ENCODE assay signal across 21 cellular contexts in genomic region chr19:21321134-21321533, GRCh38. TPM values are rescaled to one million over a fixed set of nuclear protein-coding genes. Genes with fewer than 3 reads are reported as not detected.
A peak's percentile ranks its signal among the peaks of the same experiment; 100 is the strongest.
DNase-seq lines count a peak whose midpoint lies in the region; ATAC-seq and TF ChIP-seq lines count a peak whose summit lies in the region.
"Had no signal": no experiment of that assay in that cellular context is flagged by ENCODE, and none has a peak within 500 bp of the region (broad histone marks: within the 10 kb centered on the region; RNA-seq: fewer than 3 reads in every experiment).

No MANE protein-coding gene starts in this region.

- TF ChIP-seq CTCF in GM23338 (conservative IDR thresholded peaks at IDR 0.05; ENCODE audit: low read depth in 2 of 2): no peak
- no peak for TF ChIP-seq CTCF in neutrophil (IDR thresholded peaks at IDR 0.05)

- H3K4me1 Mint-ChIP-seq in activated CD4-positive, alpha-beta T cell treated with anti-CD3 and anti-CD28 coated beads for 36 hours: peaks cover 61% of the 10 kb centered on the region
- H3K4me1 Mint-ChIP-seq in activated CD4-positive, alpha-beta T cell treated with anti-CD3 and anti-CD28 coated beads, Interleukin-2, amount 10 ng/mL, durations not matched to agents 7 days and 5 days: peaks cover 22% of the 10 kb centered on the region
- peaks cover 43% of the 10 kb centered on the region for H3K4me1 Mint-ChIP-seq in GM23338

- CTCF ChIA-PET in activated CD4-positive, alpha-beta T cell treated with anti-CD3 and anti-CD28 coated beads for 36 hours (lab: Charles Lee): no interaction called here
- CTCF ChIA-PET in activated CD4-positive, alpha-beta T cell treated with anti-CD3 and anti-CD28 coated beads, Interleukin-2, amount 10 ng/mL, durations not matched to agents 7 days and 5 days (lab: Charles Lee): interaction anchor here (0.7 kb wide), 1 partner anchor 291 kb away, joined by 3 read pairs; no protein-coding TSS in a partner anchor

- H3K4me3 ChIP-seq in GM23338 (no peak overlapping the region), neutrophil (ENCODE audit: low read depth in 1 of 2, low read length in 1 of 2) (no peak overlapping the region)
- H3K4me3 ChIP-seq: cardiac muscle cell, mucosa of descending colon, transverse colon had no signal

- no peaks in the 10 kb centered on the region for H3F3A ChIP-seq in GM23338 (replicated peaks; ENCODE audit: low read depth)

- H3K79me2 ChIP-seq in GM23338 (replicated peaks; ENCODE audit: insufficient read depth): peaks cover 100% of the 10 kb centered on the region

- H3K27ac ChIP-seq in GM23338 (ENCODE audit: low read depth) (no peak overlapping the region), caudate nucleus (ENCODE audit: low read depth, low read length) (peak overlapping the region; percentile 58), neutrophil (peak overlapping the region; percentile 41)
- H3K27ac ChIP-seq: 22Rv1 had no signal

- H3K27me3 Mint-ChIP-seq in activated CD4-positive, alpha-beta T cell treated with anti-CD3 and anti-CD28 coated beads for 36 hours: no peaks in the 10 kb centered on the region
- no peaks in the 10 kb centered on the region for H3K27me3 Mint-ChIP-seq in activated CD4-positive, alpha-beta T cell treated with anti-CD3 and anti-CD28 coated beads, Interleukin-2, amount 10 ng/mL, durations not matched to agents 7 days and 5 days
- peaks cover 7% of the 10 kb centered on the region for H3K27me3 Mint-ChIP-seq in GM23338 (ENCODE audit: insufficient read depth, low read depth, poor library complexity)
- H3K27me3 Mint-ChIP-seq: activated naive CD8-positive, alpha-beta T cell treated with anti-CD3 and anti-CD28 coated beads, Interleukin-2, amount 10 ng/mL, durations not matched to agents 7 days and 5 days had no signal

- no peak overlapping the region for H3K4me3 Mint-ChIP-seq in activated CD4-positive, alpha-beta T cell treated with anti-CD3 and anti-CD28 coated beads for 36 hours
- no peak overlapping the region for H3K4me3 Mint-ChIP-seq in activated CD4-positive, alpha-beta T cell treated with anti-CD3 and anti-CD28 coated beads, Interleukin-2, amount 10 ng/mL, durations not matched to agents 7 days and 5 days
- H3K4me3 Mint-ChIP-seq in GM23338: no peak overlapping the region
- H3K4me3 Mint-ChIP-seq: activated naive CD8-positive, alpha-beta T cell treated with anti-CD3 and anti-CD28 coated beads, Interleukin-2, amount 10 ng/mL, durations not matched to agents 7 days and 5 days; T-helper 1 cell treated with Interleukin-12 subunit alpha and Interleukin-12 subunit beta and Interleukin-4 antibody, amounts not matched to agents 30 μg/mL and 1 μg/mL, for 36 hours had no signal

- no peaks in the 10 kb centered on the region for H3K27me3 ChIP-seq in GM23338 (ENCODE audit: insufficient read depth)
- no peaks in the 10 kb centered on the region for H3K27me3 ChIP-seq in neutrophil
- H3K27me3 ChIP-seq: cardiac muscle cell, transverse colon had no signal

- no peaks in the 10 kb centered on the region for H3K9me3 ChIP-seq in neutrophil

- H4K20me1 ChIP-seq in GM23338 (replicated peaks; ENCODE audit: insufficient read depth): peaks cover 54% of the 10 kb centered on the region

- ATAC-seq in activated CD4-positive, alpha-beta T cell treated with anti-CD3 and anti-CD28 coated beads for 36 hours: peak; percentile 44
- ATAC-seq in GM23338 (no peak), HG02840 (IDR thresholded peaks at IDR 0.05; ENCODE audit: low FRiP score, unreplicated experiment) (no peak), GM21390 (IDR thresholded peaks at IDR 0.05; ENCODE audit: unreplicated experiment) (no peak)
- ATAC-seq: left colon, mucosa of descending colon had no signal

- peaks cover 44% of the 10 kb centered on the region for H3K4me1 ChIP-seq in GM23338 (ENCODE audit: insufficient read depth)
- peaks cover under 1 to 3% of the 10 kb centered on the region in 2 experiments for H3K4me1 ChIP-seq in neutrophil (ENCODE audit: control insufficient read depth in 1 of 2, insufficient read depth in 1 of 2, low read depth in 1 of 2, low read length in 1 of 2)

- H3K36me3 ChIP-seq in GM23338 (ENCODE audit: insufficient read depth): peaks cover 2% of the 10 kb centered on the region; the same call in 1 of the 2 replicates
- H3K36me3 ChIP-seq in neutrophil: peaks cover under 1% of the 10 kb centered on the region
- H3K36me3 ChIP-seq: cardiac muscle cell had no signal

- peaks cover 7% of the 10 kb centered on the region for H3K9me3 Mint-ChIP-seq in activated CD4-positive, alpha-beta T cell treated with anti-CD3 and anti-CD28 coated beads for 36 hours (ENCODE audit: low read depth)
- H3K9me3 Mint-ChIP-seq in activated CD4-positive, alpha-beta T cell treated with anti-CD3 and anti-CD28 coated beads, Interleukin-2, amount 10 ng/mL, durations not matched to agents 7 days and 5 days: peaks cover 42% of the 10 kb centered on the region
- peaks cover 8% of the 10 kb centered on the region for H3K9me3 Mint-ChIP-seq in GM23338

- no peaks in the 10 kb centered on the region; the same call in 1 of the 2 replicates for H3K9me2 ChIP-seq in GM23338 (ENCODE audit: insufficient read depth)

- peak overlapping the region; percentile 26 for H3K27ac Mint-ChIP-seq in activated CD4-positive, alpha-beta T cell treated with anti-CD3 and anti-CD28 coated beads for 36 hours
- H3K27ac Mint-ChIP-seq in activated CD4-positive, alpha-beta T cell treated with anti-CD3 and anti-CD28 coated beads, Interleukin-2, amount 10 ng/mL, durations not matched to agents 7 days and 5 days: no peak overlapping the region
- H3K27ac Mint-ChIP-seq in GM23338: peak overlapping the region; percentile 56
- H3K27ac Mint-ChIP-seq: activated naive CD8-positive, alpha-beta T cell treated with anti-CD3 and anti-CD28 coated beads, Interleukin-2, amount 10 ng/mL, durations not matched to agents 7 days and 5 days; T-helper 1 cell treated with Interleukin-12 subunit alpha and Interleukin-12 subunit beta and Interleukin-4 antibody, amounts not matched to agents 30 μg/mL and 1 μg/mL, for 36 hours had no signal

- no peak overlapping the region for H2AFZ ChIP-seq in GM23338

- POLR2A ChIA-PET in activated CD4-positive, alpha-beta T cell treated with anti-CD3 and anti-CD28 coated beads for 36 hours (lab: Charles Lee): no interaction called here
- POLR2A ChIA-PET in activated CD4-positive, alpha-beta T cell treated with anti-CD3 and anti-CD28 coated beads, Interleukin-2, amount 10 ng/mL, durations not matched to agents 7 days and 5 days (lab: Charles Lee): no interaction called here

- H3K4me2 ChIP-seq in GM23338: no peak overlapping the region

- peak; percentile 37 for DNase-seq in activated CD4-positive, alpha-beta T cell treated with anti-CD3 and anti-CD28 coated beads for 36 hours
- DNase-seq in activated CD4-positive, alpha-beta T cell treated with anti-CD3 and anti-CD28 coated beads, Interleukin-2, amount 10 ng/mL, durations not matched to agents 7 days and 5 days: no peak
- no peak for DNase-seq in GM23338 (ENCODE audit: low spot score)
- no peak for DNase-seq in caudate nucleus (lab: John Stamatoyannopoulos, UW)
- no peak for DNase-seq in activated CD8-positive, alpha-beta memory T cell treated with anti-CD3 and anti-CD28 coated beads for 24 hours
- DNase-seq: activated CD8-positive, alpha-beta memory T cell treated with anti-CD3 and anti-CD28 coated beads, Interleukin-2, amount 50 U/mL, for 48 hours; activated naive CD8-positive, alpha-beta T cell treated with anti-CD3 and anti-CD28 coated beads, Interleukin-2, amount 10 ng/mL, durations not matched to agents 7 days and 5 days; left colon; mucosa of descending colon; NCI-H2081 treated with DMSO at 0.1 percent for 48 hours; NCI-H524 treated with DMSO at 0.1 percent for 48 hours; OCI-M1; SIG-M5; stimulated activated CD4-positive, alpha-beta T cell treated with anti-CD3 and anti-CD28 coated beads, Interleukin-2, amount 100 ng/mL, for 48 hours; transverse colon had no signal

- intact Hi-C loops in activated CD4-positive, alpha-beta T cell treated with anti-CD3 and anti-CD28 coated beads for 36 hours (cut with DNase I, micrococcal nuclease): loop anchor here in 1 of 2 experiments (10.0 kb wide), 3 partner anchors 236 to 534 kb away; partner anchors contain the start of gene ZNF714

- H3K36me3 Mint-ChIP-seq in activated CD4-positive, alpha-beta T cell treated with anti-CD3 and anti-CD28 coated beads for 36 hours (ENCODE audit: low read depth): peaks cover 58% of the 10 kb centered on the region
- H3K36me3 Mint-ChIP-seq in activated CD4-positive, alpha-beta T cell treated with anti-CD3 and anti-CD28 coated beads, Interleukin-2, amount 10 ng/mL, durations not matched to agents 7 days and 5 days (ENCODE audit: low read depth): peaks cover 85% of the 10 kb centered on the region
- peaks cover 32% of the 10 kb centered on the region for H3K36me3 Mint-ChIP-seq in GM23338 (ENCODE audit: low read depth)

TF ChIP-seq in GM23338, 12 proteins besides CTCF, POLR2A, EP300 and RAD21:
- no peak for TF ChIP-seq POLR2AphosphoS5 (IDR thresholded peaks at IDR 0.05; ENCODE audit: low read depth)
- TF ChIP-seq, protein P1, sequence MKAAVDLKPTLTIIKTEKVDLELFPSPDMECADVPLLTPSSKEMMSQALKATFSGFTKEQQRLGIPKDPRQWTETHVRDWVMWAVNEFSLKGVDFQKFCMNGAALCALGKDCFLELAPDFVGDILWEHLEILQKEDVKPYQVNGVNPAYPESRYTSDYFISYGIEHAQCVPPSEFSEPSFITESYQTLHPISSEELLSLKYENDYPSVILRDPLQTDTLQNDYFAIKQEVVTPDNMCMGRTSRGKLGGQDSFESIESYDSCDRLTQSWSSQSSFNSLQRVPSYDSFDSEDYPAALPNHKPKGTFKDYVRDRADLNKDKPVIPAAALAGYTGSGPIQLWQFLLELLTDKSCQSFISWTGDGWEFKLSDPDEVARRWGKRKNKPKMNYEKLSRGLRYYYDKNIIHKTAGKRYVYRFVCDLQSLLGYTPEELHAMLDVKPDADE (IDR thresholded peaks at IDR 0.05): no peak

RNA-seq across cellular contexts. Expression of gene ZNF708, which starts 8.1 kb away (rescaled TPM):
- total RNA-seq in activated CD4-positive, alpha-beta T cell treated with anti-CD3 and anti-CD28 coated beads for 36 hours: 10 to 100 TPM; 11.7 to 11.8 TPM
- total RNA-seq in activated CD4-positive, alpha-beta T cell treated with anti-CD3 and anti-CD28 coated beads, Interleukin-2, amount 10 ng/mL, durations not matched to agents 7 days and 5 days: 10 to 100 TPM; 22.4 to 22.5 TPM
- total RNA-seq in GM23338 (2014; rRNA removed; shearing (Covaris generic)): 53.2 and 71.9 TPM in 2 replicates
- polyA plus RNA-seq in GM23338 (2016; fragmentation: Nextera tagmentation; extraction: Ambion mirVana): 15.7 and 15.9 TPM in 2 replicates

RNA-seq across cellular contexts. Expression of gene ZNF738, which starts 37.7 kb away (rescaled TPM):
- total RNA-seq in activated CD4-positive, alpha-beta T cell treated with anti-CD3 and anti-CD28 coated beads for 36 hours: 10 to 100 TPM; 15.8 to 19.5 TPM
- total RNA-seq in activated CD4-positive, alpha-beta T cell treated with anti-CD3 and anti-CD28 coated beads, Interleukin-2, amount 10 ng/mL, durations not matched to agents 7 days and 5 days: 10 to 100 TPM; 15.5 TPM
- total RNA-seq in GM23338 (2014; rRNA removed; shearing (Covaris generic)): 137 and 138 TPM in 2 replicates
- 138 and 151 TPM in 2 replicates for polyA plus RNA-seq in GM23338 (2016; fragmentation: Nextera tagmentation; extraction: Ambion mirVana)
